15 cellular contexts compared by ENCODE assay signal in the genomic region with DNA sequence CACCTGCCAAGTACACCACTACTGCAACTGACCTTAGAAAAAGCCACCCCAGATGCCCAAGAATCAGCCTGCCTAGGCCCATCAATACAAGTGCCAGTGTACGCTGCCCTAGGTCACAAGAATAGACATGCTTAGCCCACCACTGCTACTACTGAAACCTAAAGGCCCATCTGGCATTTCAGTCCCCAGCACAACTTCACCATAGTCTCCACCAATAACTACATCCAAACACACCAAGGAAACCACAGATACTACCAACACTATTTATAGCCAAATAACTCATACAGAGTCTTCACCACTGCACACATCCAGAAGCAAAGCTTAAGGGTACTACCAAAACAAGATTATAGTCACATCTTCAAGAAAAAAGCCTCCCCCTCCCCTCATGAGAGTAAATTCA. TPM values are rescaled to one million over a fixed set of nuclear protein-coding genes. Genes with fewer than 3 reads are reported as not detected.
DNase-seq lines count a peak whose midpoint lies in the region; ATAC-seq and TF ChIP-seq lines count a peak whose summit lies in the region.
"Had no signal": no experiment of that assay in that cellular context is flagged by ENCODE, and none has a peak within 500 bp of the region (broad histone marks: within the 10 kb centered on the region; RNA-seq: fewer than 3 reads in every experiment).

No MANE protein-coding gene starts in this region.

- H3K9me3 Mint-ChIP-seq in chondrocyte (ENCODE audit: low read depth), result no peaks in the 10 kb centered on the region

- WGBS in neuronal stem cell (ENCODE audit: extremely low coverage in 2 of 2, insufficient read length in 2 of 2, insufficient replicate concordance in 1 of 2), 2 donors, result no CpG with 5 or more reads among the region's 1 CpG

- H3K4me2 ChIP-seq in neuronal stem cell (ENCODE audit: insufficient read depth, low read length, poor library complexity, severe bottlenecking), result no peak overlapping the region

- peaks cover 0 to 4% (median 0%) of the 10 kb centered on the region in 3 experiments for H3K27me3 ChIP-seq in neuronal stem cell (ENCODE audit: control insufficient read depth in 3 of 3, insufficient read depth in 3 of 3, low read depth in 1 of 3, low read length in 3 of 3)
- H3K27me3 ChIP-seq: tibial nerve had no signal

- no peak overlapping the region for H2AK5ac ChIP-seq in neuronal stem cell (ENCODE audit: low read depth, low read length)

- no peak overlapping the region for H3K18ac ChIP-seq in neuronal stem cell (ENCODE audit: low read length)

- H3K36me3 Mint-ChIP-seq in chondrocyte (ENCODE audit: low read depth), result no peaks in the 10 kb centered on the region

- no peak overlapping the region for H2BK5ac ChIP-seq in neuronal stem cell (ENCODE audit: low read length)

- H3K23ac ChIP-seq in neuronal stem cell (ENCODE audit: low read depth, low read length, poor library complexity), result no peak overlapping the region

- no peak overlapping the region for H3K9ac ChIP-seq in neuronal stem cell (ENCODE audit: low read depth, low read length, poor library complexity)

- no peak for TF ChIP-seq CTCF in GM13977 (IDR thresholded peaks at IDR 0.05; ENCODE audit: extremely low read depth, insufficient read depth, missing control alignments)
- no peak for TF ChIP-seq CTCF in chondrocyte (IDR thresholded peaks at IDR 0.05)

- no peak overlapping the region for H2BK15ac ChIP-seq in neuronal stem cell (ENCODE audit: low read length)

- peaks cover 11% of the 10 kb centered on the region for H3K27me3 Mint-ChIP-seq in chondrocyte (ENCODE audit: low read depth)

- no peak overlapping the region for H2BK12ac ChIP-seq in neuronal stem cell (ENCODE audit: low read length)

- peak overlapping the region; percentile 70 for H3K27ac Mint-ChIP-seq in chondrocyte (ENCODE audit: unreplicated experiment)

- DNase-seq in GM13977 (ENCODE audit: low spot score) (peak; percentile 33), chondrocyte (ENCODE audit: low spot score) (no peak), GM19238 (ENCODE audit: insufficient read length, low spot score) (no peak), neuronal stem cell (ENCODE audit: low spot score) (no peak), HuH-7 (ENCODE audit: low spot score) (no peak), DMS114 treated with DMSO at 0.1 percent for 48 hours (lab: John Stamatoyannopoulos, UW; ENCODE audit: unreplicated experiment) (no peak)
- DNase-seq: activated T-cell treated with anti-CD3 and anti-CD28 coated beads, Interleukin-2, amount 50 U/mL, for 48 hours; midbrain; NCI-H1105 treated with DMSO at 0.1 percent for 48 hours; NCI-H524; SHP77 had no signal

- no peak overlapping the region for H4K91ac ChIP-seq in neuronal stem cell (ENCODE audit: low read depth, low read length, poor library complexity)

- H3K27ac ChIP-seq in neuronal stem cell (replicated peaks; ENCODE audit: low read length), result no peak overlapping the region
- H3K27ac ChIP-seq: cardiac muscle cell, tibial nerve had no signal

- no peak overlapping the region for H4K8ac ChIP-seq in neuronal stem cell (ENCODE audit: low read depth, low read length)

- ATAC-seq in GM21390 (IDR thresholded peaks at IDR 0.05; ENCODE audit: unreplicated experiment) (peak; percentile 93), HG03135 (IDR thresholded peaks at IDR 0.05; ENCODE audit: unreplicated experiment) (peak; percentile 65)

- in situ Hi-C loops in GM13977 (cut with MboI; ENCODE audit: low pct_unique_long_range_greater_than_20kb, low sequenced_read_pairs, unreplicated experiment), result no loop called here

- H3K4me3 Mint-ChIP-seq in chondrocyte (ENCODE audit: unreplicated experiment), result no peak overlapping the region

- no peaks in the 10 kb centered on the region for H3K36me3 ChIP-seq in neuronal stem cell (replicated peaks in 1 of 2; ENCODE audit: control insufficient read depth in 2 of 2, insufficient read depth in 2 of 2, low read length in 2 of 2)
- H3K36me3 ChIP-seq: cardiac muscle cell, tibial nerve had no signal

- H3K4ac ChIP-seq in neuronal stem cell (ENCODE audit: low read length), result no peak overlapping the region

- H2AFZ ChIP-seq in neuronal stem cell (ENCODE audit: low read length), result no peak overlapping the region

- no peaks in the 10 kb centered on the region for H3K9me3 ChIP-seq in neuronal stem cell (replicated peaks in 1 of 2; ENCODE audit: control insufficient read depth in 2 of 2, insufficient read depth in 1 of 2, low read depth in 1 of 2, low read length in 2 of 2)

- H2BK120ac ChIP-seq in neuronal stem cell (ENCODE audit: low read depth, low read length), result no peak overlapping the region

- no peak overlapping the region for H3K14ac ChIP-seq in neuronal stem cell (ENCODE audit: low read length)

- H3K79me1 ChIP-seq in neuronal stem cell (ENCODE audit: low read depth, low read length), result no peaks in the 10 kb centered on the region

- no peak overlapping the region for H3K4me3 ChIP-seq in neuronal stem cell (ENCODE audit: low read length in 2 of 2)
- H3K4me3 ChIP-seq: cardiac muscle cell, tibial nerve had no signal

- peaks cover 32% of the 10 kb centered on the region for H3K4me1 Mint-ChIP-seq in chondrocyte (ENCODE audit: low read depth)

- H3K4me1 ChIP-seq in neuronal stem cell (ENCODE audit: control insufficient read depth in 2 of 2, insufficient read depth in 1 of 2, low read depth in 1 of 2, low read length in 2 of 2), result no peaks in the 10 kb centered on the region
- H3K4me1 ChIP-seq: tibial nerve had no signal

RNA-seq across cellular contexts. Expression of a gene that starts 28.2 kb away (rescaled TPM):
- not detected in 3 replicates for total RNA-seq in chondrocyte
- not detected for polyA plus RNA-seq in neuronal stem cell (2013, experiment 1 of 2)
- not detected for polyA plus RNA-seq in neuronal stem cell (2013, experiment 2 of 2)
- total RNA-seq: cardiac muscle cell, tibial nerve had no signal
- polyA plus RNA-seq: cardiac muscle cell had no signal

RNA-seq across cellular contexts. Expression of a gene that starts 30.1 kb away (rescaled TPM):
- 0.25 TPM in 1 of 3 replicates, not detected in the others for total RNA-seq in chondrocyte
- polyA plus RNA-seq in neuronal stem cell (2013, experiment 1 of 2), result not detected
- polyA plus RNA-seq in neuronal stem cell (2013, experiment 2 of 2), result not detected
- total RNA-seq: cardiac muscle cell had no signal
- polyA plus RNA-seq: cardiac muscle cell had no signal

RNA-seq across cellular contexts. Expression of a gene that starts 55.4 kb away (rescaled TPM):
- not detected in 3 replicates for total RNA-seq in chondrocyte
- polyA plus RNA-seq in neuronal stem cell (2013, experiment 1 of 2), result 0.01 TPM
- not detected for polyA plus RNA-seq in neuronal stem cell (2013, experiment 2 of 2)
- total RNA-seq: cardiac muscle cell, tibial nerve had no signal
- polyA plus RNA-seq: cardiac muscle cell had no signal
